ENCODE assay signal across 19 cellular contexts in genomic region chr10:126439947-126440346, GRCh38. TPM values are rescaled to one million over a fixed set of nuclear protein-coding genes. Genes with fewer than 3 reads are reported as not detected.
DNase-seq lines count a peak whose midpoint lies in the region; ATAC-seq, FAIRE-seq and TF ChIP-seq lines count a peak whose summit lies in the region.
"Had no signal": no experiment of that assay in that cellular context is flagged by ENCODE, and none has a peak within 500 bp of the region (broad histone marks: within the 10 kb centered on the region; RNA-seq: fewer than 3 reads in every experiment).

No MANE protein-coding gene starts in this region.

- H3K27ac ChIP-seq in A549: peak overlapping the region; percentile 40 to 70; a peak in 5 of 6 replicates

- no peak overlapping the region for H3K9ac ChIP-seq in adipocyte (ENCODE audit: low read length)
- H3K9ac ChIP-seq: SK-N-SH had no signal

- no peak for TF ChIP-seq CTCF in A549 (IDR thresholded peaks at IDR 0.05)

- CTCF ChIA-PET in A549 (lab: Yijun Ruan, JAX): interaction anchor here (1.2 to 2.0 kb wide), 4 partner anchors 9 to 64 kb away, joined by 3 to 7 read pairs (median 4); no protein-coding TSS in a partner anchor

- no peak overlapping the region for H3K27ac Mint-ChIP-seq in activated T-cell treated with anti-CD3 and anti-CD28 coated beads, Interleukin-2, amount 50 U/mL, for 72 hours
- H3K27ac Mint-ChIP-seq: CD4-positive, CD25-positive, alpha-beta regulatory T cell had no signal

- H3K4me2 ChIP-seq in A549: 0 out of 3 replicates have a peak overlapping the region, but pooled peaks have one; percentile 11
- H3K4me2 ChIP-seq: SK-N-SH had no signal

- no peak for TF ChIP-seq POLR2A in A549 (IDR thresholded peaks at IDR 0.05; ENCODE audit: low read length)

- no peak overlapping the region for H3K4me3 Mint-ChIP-seq in activated T-cell treated with anti-CD3 and anti-CD28 coated beads, Interleukin-2, amount 50 U/mL, for 72 hours
- H3K4me3 Mint-ChIP-seq: CD4-positive, CD25-positive, alpha-beta regulatory T cell had no signal

- FAIRE-seq in A549 (lab: Jason Lieb, UNC): no peak
- FAIRE-seq: D721Med, H1 had no signal

- H3K4me1 ChIP-seq in A549 (peaks cover 9% of the 10 kb centered on the region), adipocyte (ENCODE audit: control insufficient read depth, insufficient read depth, low read length) (no peaks in the 10 kb centered on the region)

- H3K36me3 ChIP-seq in adipocyte (ENCODE audit: control insufficient read depth, insufficient read depth, low read length, severe bottlenecking): no peaks in the 10 kb centered on the region

- no peak for TF ChIP-seq RAD21 in A549 (conservative IDR thresholded peaks at IDR 0.05 in 1 of 2, IDR thresholded peaks at IDR 0.05 in 1 of 2)

- TF ChIP-seq EP300 in A549 (IDR thresholded peaks at IDR 0.05): no peak

- no peaks in the 10 kb centered on the region for H3K27me3 ChIP-seq in adipocyte (replicated peaks; ENCODE audit: control insufficient read depth, insufficient read depth, low read length)

- H3K9me3 Mint-ChIP-seq in activated T-cell treated with anti-CD3 and anti-CD28 coated beads, Interleukin-2, amount 50 U/mL, for 72 hours: peaks cover 3 to 4% of the 10 kb centered on the region in 2 donors

- 82% methylated on average over 3 of the region's 3 CpGs for WGBS in A549 (ENCODE audit: missing lambda C conversion rate)

- ATAC-seq in A549: peak in 1 of 2 experiments; percentile 38; a peak in 2 of 6 replicates
- no peak for ATAC-seq in activated T-cell treated with anti-CD3 and anti-CD28 coated beads, Interleukin-2, amount 50 U/mL, for 72 hours (replicated peaks in 1 of 2)

- H3K27me3 Mint-ChIP-seq in activated T-cell treated with anti-CD3 and anti-CD28 coated beads, Interleukin-2, amount 50 U/mL, for 72 hours (ENCODE audit: low read depth): no peaks in the 10 kb centered on the region

- POLR2A ChIA-PET in A549 (lab: Yijun Ruan, JAX): no interaction called here

- H3K4me3 ChIP-seq in A549 (no peak overlapping the region), adipocyte (ENCODE audit: low read length) (no peak overlapping the region)

- H3K36me3 Mint-ChIP-seq in activated T-cell treated with anti-CD3 and anti-CD28 coated beads, Interleukin-2, amount 50 U/mL, for 72 hours (ENCODE audit: insufficient read depth in 2 of 2): no peaks in the 10 kb centered on the region
- H3K36me3 Mint-ChIP-seq: CD4-positive, CD25-positive, alpha-beta regulatory T cell had no signal

- H3K9me3 ChIP-seq in A549 (0 out of 3 replicates have a peak, but pooled peaks cover 3% of the 10 kb centered on the region), adipocyte (ENCODE audit: control insufficient read depth, low read length) (peaks cover 3% of the 10 kb centered on the region)
- H3K9me3 ChIP-seq: SK-N-SH had no signal

- peak in 1 of 2 experiments; percentile 22 for DNase-seq in A549 (ENCODE audit: low read depth in 1 of 2, low spot score in 1 of 2)
- peak; percentile 36 for DNase-seq in HT-29 (ENCODE audit: low spot score)
- DNase-seq in adipocyte (ENCODE audit: low read depth): peak; percentile 47
- DNase-seq in fibroblast of peridontal ligament (ENCODE audit: extremely low read depth): peak; percentile 25
- no peak for DNase-seq in activated T-cell treated with anti-CD3 and anti-CD28 coated beads, Interleukin-2, amount 50 U/mL, for 72 hours
- DNase-seq in UCSD-AML1 (lab: John Stamatoyannopoulos, UW; ENCODE audit: unreplicated experiment): no peak
- DNase-seq in SIG-M5 (lab: John Stamatoyannopoulos, UW): no peak
- DNase-seq in NCI-H1092 (lab: John Stamatoyannopoulos, UW): no peak
- DNase-seq: CD4-positive, CD25-positive, alpha-beta regulatory T cell; DMS79 treated with DMSO at 0.1 percent for 48 hours; IMR-90; NCI-H1436 treated with DMSO at 0.1 percent for 48 hours; NCI-H226; NCI-H69; NK-92 treated with Interleukin-12 subunit alpha and Interleukin-12 subunit beta, amount 100 ng/mL, for 24 hours; OCI-M1; SK-N-SH had no signal

- no peaks in the 10 kb centered on the region for H3K4me1 Mint-ChIP-seq in activated T-cell treated with anti-CD3 and anti-CD28 coated beads, Interleukin-2, amount 50 U/mL, for 72 hours (ENCODE audit: low read depth)
- H3K4me1 Mint-ChIP-seq: CD4-positive, CD25-positive, alpha-beta regulatory T cell had no signal

TF ChIP-seq in A549, 52 proteins besides CTCF, POLR2A, EP300 and RAD21:
- no peak for TF ChIP-seq RARB (CRISPR knock-in tag; IDR thresholded peaks at IDR 0.05)
- TF ChIP-seq ZC3H11A (IDR thresholded peaks at IDR 0.05): no peak
- TF ChIP-seq ZNF302 (CRISPR knock-in tag; IDR thresholded peaks at IDR 0.05): no peak
- no peak for TF ChIP-seq NR3C1 (IDR thresholded peaks at IDR 0.05)
- no peak for TF ChIP-seq MYC (IDR thresholded peaks at IDR 0.05; ENCODE audit: borderline replicate concordance, low read length)
- no peak for TF ChIP-seq RFX5 (IDR thresholded peaks at IDR 0.05)
- TF ChIP-seq HOXA7 (CRISPR knock-in tag; IDR thresholded peaks at IDR 0.05): no peak
- TF ChIP-seq TP53 (CRISPR knock-in tag; IDR thresholded peaks at IDR 0.05): no peak
- TF ChIP-seq CHD4 (IDR thresholded peaks at IDR 0.05; ENCODE audit: borderline replicate concordance): no peak
- TF ChIP-seq SREBF2 (IDR thresholded peaks at IDR 0.05): no peak
- TF ChIP-seq FOSL2 (IDR thresholded peaks at IDR 0.05): no peak
- TF ChIP-seq FOSL2 (CRISPR knock-in tag; IDR thresholded peaks at IDR 0.05): no peak
- TF ChIP-seq MAX (IDR thresholded peaks at IDR 0.05): no peak

RNA-seq across cellular contexts. Expression of gene ADAM12, which starts 51.7 kb away (rescaled TPM):
- 1.6 and 2.2 TPM in 2 replicates for polyA plus RNA-seq in A549 (2011; rRNA removed)
- polyA plus RNA-seq in A549 (2012; cell fraction: cytosol; rRNA removed): 0.56 and 0.67 TPM in 2 replicates
- 1.1 and 1.8 TPM in 2 replicates for polyA plus RNA-seq in A549 (2012; cell fraction: nucleus; rRNA removed)
- polyA plus RNA-seq in A549 (2017; fragmentation: RNase III; extraction: RNeasy Plus Mini Kit Qiagen cat#74134 plus additional on column Dnase treatment): 4.5 to 4.8 TPM (median 4.8 TPM) in 3 replicates
- polyA minus RNA-seq in A549 (2011; rRNA and poly(A)+ RNA removed): 1.4 and 6.1 TPM in 2 replicates
- total RNA-seq in HT-29 (2014; rRNA removed; shearing (Covaris generic)): not detected in 2 replicates
- total RNA-seq in activated T-cell treated with anti-CD3 and anti-CD28 coated beads, Interleukin-2, amount 50 U/mL, for 72 hours: 1 to 10 TPM in 1 of 2 donors, under 1 TPM in 1; 0.63 to 1.0 TPM

Comparison
In these comparisons a context has a peak if more than half of its experiments do, and no peak if none do; other contexts are left out.
1. DNase-seq: peak in HT-29 (single experiment), adipocyte (single experiment) and fibroblast of peridontal ligament (single experiment); none in activated T-cell treated with anti-CD3 and anti-CD28 coated beads, Interleukin-2, amount 50 U/mL, for 72 hours (0 of 2), UCSD-AML1 (single experiment), SIG-M5 (single experiment) and NCI-H1092 (single experiment).